ENCODE assay signal across 16 cellular contexts in the genomic region with DNA sequence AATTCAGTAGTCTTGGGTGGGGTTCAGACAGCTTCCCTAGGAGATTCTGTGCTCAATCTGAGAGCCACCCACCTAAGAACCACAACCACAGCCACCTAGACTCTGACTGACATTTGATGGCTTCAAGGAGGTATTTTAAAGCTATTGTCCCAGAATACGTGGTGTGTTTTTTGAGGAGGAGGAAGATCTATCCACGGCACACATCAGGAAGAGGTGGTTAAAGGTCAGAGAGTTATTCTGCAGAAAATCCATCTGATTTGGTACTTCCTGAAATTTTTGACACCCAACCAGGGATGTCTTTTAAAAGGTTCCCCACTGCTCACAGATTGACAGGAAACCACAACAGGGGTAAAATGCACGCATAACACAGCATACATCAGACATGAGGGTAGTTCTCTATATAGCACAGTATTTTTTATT. TPM values are rescaled to one million over a fixed set of nuclear protein-coding genes. Genes with fewer than 3 reads are reported as not detected.
DNase-seq lines count a peak whose midpoint lies in the region; ATAC-seq and TF ChIP-seq lines count a peak whose summit lies in the region.
"Had no signal": no experiment of that assay in that cellular context is flagged by ENCODE, and none has a peak within 500 bp of the region (broad histone marks: within the 10 kb centered on the region; RNA-seq: fewer than 3 reads in every experiment).

No MANE protein-coding gene starts in this region.

- H3K27ac Mint-ChIP-seq in activated naive CD4-positive, alpha-beta T cell treated with anti-CD3 and anti-CD28 coated beads, Interleukin-2, amount 10 ng/mL, durations not matched to agents 7 days and 5 days, result peak overlapping the region; percentile 81
- peak overlapping the region; percentile 72 for H3K27ac Mint-ChIP-seq in activated naive CD8-positive, alpha-beta T cell treated with anti-CD3 and anti-CD28 coated beads, Interleukin-2, amount 10 ng/mL, durations not matched to agents 7 days and 5 days
- H3K27ac Mint-ChIP-seq in type B pancreatic cell, result peak overlapping the region; percentile 23

- POLR2A ChIA-PET in activated naive CD8-positive, alpha-beta T cell treated with anti-CD3 and anti-CD28 coated beads, Interleukin-2, amount 10 ng/mL, durations not matched to agents 7 days and 5 days (lab: Charles Lee), result interaction anchor here (0.6 to 3.0 kb wide), 7 partner anchors 20 to 420 kb away, joined by 3 to 14 read pairs (median 3); no protein-coding TSS in a partner anchor

- peak; percentile 44 for DNase-seq in activated naive CD4-positive, alpha-beta T cell treated with anti-CD3 and anti-CD28 coated beads, Interleukin-2, amount 10 ng/mL, durations not matched to agents 7 days and 5 days
- DNase-seq in activated naive CD4-positive, alpha-beta T cell treated with anti-CD3 and anti-CD28 coated beads, Interleukin-2, amount 50 U/mL, for 16 hours, result no peak
- DNase-seq in NOMO-1 (lab: John Stamatoyannopoulos, UW; ENCODE audit: unreplicated experiment in 2 of 2) (peak; percentile 24 to 76), type B pancreatic cell (ENCODE audit: extremely low spot score, unreplicated experiment) (no peak), NCI-H446 treated with DMSO at 0.1 percent for 48 hours (lab: John Stamatoyannopoulos, UW) (no peak), AG20443 (ENCODE audit: low spot score) (no peak)
- DNase-seq in activated naive CD8-positive, alpha-beta T cell treated with anti-CD3 and anti-CD28 coated beads, Interleukin-2, amount 10 ng/mL, durations not matched to agents 7 days and 5 days, result no peak
- DNase-seq: erythroblast, GM23248, heart left ventricle, left cardiac atrium, NCI-H1417, NCI-H226, thyroid gland had no signal

- no peaks in the 10 kb centered on the region for H3K9me3 Mint-ChIP-seq in activated naive CD4-positive, alpha-beta T cell treated with anti-CD3 and anti-CD28 coated beads, Interleukin-2, amount 10 ng/mL, durations not matched to agents 7 days and 5 days
- H3K9me3 Mint-ChIP-seq in activated naive CD8-positive, alpha-beta T cell treated with anti-CD3 and anti-CD28 coated beads, Interleukin-2, amount 10 ng/mL, durations not matched to agents 7 days and 5 days, result no peaks in the 10 kb centered on the region
- no peaks in the 10 kb centered on the region for H3K9me3 Mint-ChIP-seq in type B pancreatic cell

- CTCF ChIA-PET in activated naive CD4-positive, alpha-beta T cell treated with anti-CD3 and anti-CD28 coated beads, Interleukin-2, amount 10 ng/mL, durations not matched to agents 7 days and 5 days (lab: Charles Lee), result interaction anchor here (1.2 kb wide), 1 partner anchor 62 kb away, joined by 3 read pairs; no protein-coding TSS in a partner anchor

- H3K4me1 Mint-ChIP-seq in activated naive CD4-positive, alpha-beta T cell treated with anti-CD3 and anti-CD28 coated beads, Interleukin-2, amount 10 ng/mL, durations not matched to agents 7 days and 5 days, result peaks cover 58% of the 10 kb centered on the region
- peaks cover 47% of the 10 kb centered on the region for H3K4me1 Mint-ChIP-seq in activated naive CD8-positive, alpha-beta T cell treated with anti-CD3 and anti-CD28 coated beads, Interleukin-2, amount 10 ng/mL, durations not matched to agents 7 days and 5 days
- H3K4me1 Mint-ChIP-seq in type B pancreatic cell (ENCODE audit: unreplicated experiment), result peaks cover 17% of the 10 kb centered on the region

- ATAC-seq in activated naive CD8-positive, alpha-beta T cell treated with anti-CD3 and anti-CD28 coated beads, Interleukin-2, amount 10 ng/mL, durations not matched to agents 7 days and 5 days (ENCODE audit: low read depth), result peak; percentile 77
- ATAC-seq in HG02973 (IDR thresholded peaks at IDR 0.05; ENCODE audit: unreplicated experiment), result no peak
- ATAC-seq: heart left ventricle, left cardiac atrium had no signal

- peaks cover 13% of the 10 kb centered on the region for H3K36me3 Mint-ChIP-seq in activated naive CD4-positive, alpha-beta T cell treated with anti-CD3 and anti-CD28 coated beads, Interleukin-2, amount 10 ng/mL, durations not matched to agents 7 days and 5 days
- H3K36me3 Mint-ChIP-seq in activated naive CD8-positive, alpha-beta T cell treated with anti-CD3 and anti-CD28 coated beads, Interleukin-2, amount 10 ng/mL, durations not matched to agents 7 days and 5 days, result no peaks in the 10 kb centered on the region
- H3K36me3 Mint-ChIP-seq in type B pancreatic cell, result peaks cover 12% of the 10 kb centered on the region

- TF ChIP-seq CTCF in type B pancreatic cell (conservative IDR thresholded peaks at IDR 0.05), result no peak

- H3K27me3 Mint-ChIP-seq in activated naive CD4-positive, alpha-beta T cell treated with anti-CD3 and anti-CD28 coated beads, Interleukin-2, amount 10 ng/mL, durations not matched to agents 7 days and 5 days, result peaks cover 8% of the 10 kb centered on the region
- no peaks in the 10 kb centered on the region for H3K27me3 Mint-ChIP-seq in activated naive CD8-positive, alpha-beta T cell treated with anti-CD3 and anti-CD28 coated beads, Interleukin-2, amount 10 ng/mL, durations not matched to agents 7 days and 5 days
- no peaks in the 10 kb centered on the region for H3K27me3 Mint-ChIP-seq in type B pancreatic cell

- H3K4me3 Mint-ChIP-seq in activated naive CD4-positive, alpha-beta T cell treated with anti-CD3 and anti-CD28 coated beads, Interleukin-2, amount 10 ng/mL, durations not matched to agents 7 days and 5 days, result peak overlapping the region; percentile 41
- H3K4me3 Mint-ChIP-seq in activated naive CD8-positive, alpha-beta T cell treated with anti-CD3 and anti-CD28 coated beads, Interleukin-2, amount 10 ng/mL, durations not matched to agents 7 days and 5 days, result peak overlapping the region; percentile 58
- no peak overlapping the region for H3K4me3 Mint-ChIP-seq in type B pancreatic cell

RNA-seq across cellular contexts. Expression of a gene that starts 25.1 kb away (rescaled TPM):
- 100 to 1,000 TPM; 109 to 117 TPM for total RNA-seq in activated naive CD8-positive, alpha-beta T cell treated with anti-CD3 and anti-CD28 coated beads, Interleukin-2, amount 10 ng/mL, durations not matched to agents 7 days and 5 days
- 134 and 171 TPM in 2 replicates for total RNA-seq in type B pancreatic cell (ENCODE audit: low replicate concordance)

RNA-seq across cellular contexts. Expression of a gene that starts 42.5 kb away (rescaled TPM):
- total RNA-seq in activated naive CD8-positive, alpha-beta T cell treated with anti-CD3 and anti-CD28 coated beads, Interleukin-2, amount 10 ng/mL, durations not matched to agents 7 days and 5 days, result not detected
- total RNA-seq in type B pancreatic cell (ENCODE audit: low replicate concordance), result 0.34 and 0.74 TPM in 2 replicates
- total RNA-seq: GM23248, myocyte had no signal

RNA-seq across cellular contexts. Expression of a gene that starts 57.2 kb away (rescaled TPM):
- total RNA-seq in activated naive CD8-positive, alpha-beta T cell treated with anti-CD3 and anti-CD28 coated beads, Interleukin-2, amount 10 ng/mL, durations not matched to agents 7 days and 5 days, result 100 to 1,000 TPM; 231 to 238 TPM
- not detected in 2 replicates for total RNA-seq in type B pancreatic cell (ENCODE audit: low replicate concordance)
- total RNA-seq: GM23248, myocyte had no signal

Comparison
In these comparisons a context has a peak if more than half of its experiments do, and no peak if none do; other contexts are left out.
1. DNase-seq: peak in activated naive CD4-positive, alpha-beta T cell treated with anti-CD3 and anti-CD28 coated beads, Interleukin-2, amount 10 ng/mL, durations not matched to agents 7 days and 5 days (single experiment) and NOMO-1 (2 of 2); none in activated naive CD4-positive, alpha-beta T cell treated with anti-CD3 and anti-CD28 coated beads, Interleukin-2, amount 50 U/mL, for 16 hours (single experiment), activated naive CD8-positive, alpha-beta T cell treated with anti-CD3 and anti-CD28 coated beads, Interleukin-2, amount 10 ng/mL, durations not matched to agents 7 days and 5 days (single experiment), type B pancreatic cell (single experiment), NCI-H446 treated with DMSO at 0.1 percent for 48 hours (single experiment) and AG20443 (single experiment).
2. H3K27ac Mint-ChIP-seq: peak in every context shown above with its lines; median percentile 81 in activated naive CD4-positive, alpha-beta T cell treated with anti-CD3 and anti-CD28 coated beads, Interleukin-2, amount 10 ng/mL, durations not matched to agents 7 days and 5 days; 72 in activated naive CD8-positive, alpha-beta T cell treated with anti-CD3 and anti-CD28 coated beads, Interleukin-2, amount 10 ng/mL, durations not matched to agents 7 days and 5 days; 23 in type B pancreatic cell.
3. RNA of a gene that starts 57.2 kb away (total RNA-seq): 231 to 238 TPM in activated naive CD8-positive, alpha-beta T cell treated with anti-CD3 and anti-CD28 coated beads, Interleukin-2, amount 10 ng/mL, durations not matched to agents 7 days and 5 days; not detected in type B pancreatic cell; every median in the first group is over 100 times any median in the second.